ENCODE assay signal across 30 cellular contexts in the genomic region with DNA sequence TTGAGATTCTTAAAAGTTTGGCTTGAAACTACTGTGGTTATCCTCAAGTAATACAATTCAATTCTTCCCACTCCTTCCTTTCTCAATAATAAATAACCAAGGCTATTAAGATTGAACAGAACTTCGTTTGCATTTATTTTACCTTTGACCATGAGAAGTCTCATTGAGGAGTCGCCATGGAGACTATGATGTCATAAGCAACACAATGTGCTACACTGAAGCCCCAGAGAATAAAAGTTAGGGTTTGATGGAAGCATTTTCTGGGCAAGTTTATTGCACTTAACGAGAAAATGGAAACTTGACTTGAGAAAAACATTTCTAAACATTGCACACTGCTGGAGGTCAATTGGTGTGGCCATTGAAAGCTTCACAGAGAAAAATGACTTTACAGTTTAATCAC.
"Had no signal": no experiment of that assay in that cellular context is flagged by ENCODE, and none has a peak within 500 bp of the region (broad histone marks: within the 10 kb centered on the region; RNA-seq: fewer than 3 reads in every experiment).

No MANE protein-coding gene starts in this region.

- H3K27me3 ChIP-seq: esophagus muscularis mucosa, right atrium auricular region had no signal

- H3K4me3 ChIP-seq: esophagus muscularis mucosa, left ventricle myocardium inferior, lung, psoas muscle, right atrium auricular region, thoracic aorta had no signal

- H3K9me3 ChIP-seq: esophagus muscularis mucosa, psoas muscle, right atrium auricular region, thoracic aorta had no signal

- FAIRE-seq: bronchial epithelial cell, colon, frontal cortex, islet of Langerhans, urothelium cell line had no signal

- H3K27ac ChIP-seq: left ventricle myocardium inferior, parathyroid adenoma, psoas muscle, right atrium auricular region, thoracic aorta had no signal

- H3K79me2 ChIP-seq: parathyroid adenoma had no signal

- DNase-seq: activated CD4-positive, alpha-beta memory T cell treated with anti-CD3 and anti-CD28 coated beads, Interleukin-2, amount 10 ng/mL, durations not matched to agents 7 days and 5 days; activated CD4-positive, alpha-beta T cell treated with anti-CD3 and anti-CD28 coated beads for 1 hour; activated CD4-positive, alpha-beta T cell treated with anti-CD3 and anti-CD28 coated beads, Interleukin-2, amount 10 ng/mL, durations not matched to agents 7 days and 5 days; activated CD8-positive, alpha-beta memory T cell treated with anti-CD3 and anti-CD28 coated beads, Interleukin-2, amount 50 U/mL, for 48 hours; activated gamma-delta T cell treated with Interleukin-2 at 50 U/mL for 16 hours; activated naive CD4-positive, alpha-beta T cell treated with anti-CD3 and anti-CD28 coated beads, Interleukin-2, amount 50 U/mL, for 16 hours; activated naive CD8-positive, alpha-beta T cell treated with anti-CD3 and anti-CD28 coated beads, Interleukin-2, amount 50 U/mL, for 24 hours; activated T-cell treated with anti-CD3 and anti-CD28 coated beads, Interleukin-2, amount 50 U/mL, for 24 hours; amygdala; dermis blood vessel endothelial cell; effector CD4-positive, alpha-beta T cell; left ventricle myocardium inferior; nephron progenitor cell; nucleus accumbens; psoas muscle; stimulated activated CD4-positive, alpha-beta T cell treated with anti-CD3 and anti-CD28 coated beads, Interleukin-4, amount 100 ng/mL, for 1 hour; stimulated activated naive CD8-positive, alpha-beta T cell treated with anti-CD3 and anti-CD28 coated beads, Interleukin-15, Interleukin-2, amounts not matched to agents 100 U/mL and 50 U/mL, for 24 hours; T-helper 2 cell; trophoblast cell had no signal

- H3K4me1 ChIP-seq: left ventricle myocardium inferior, parathyroid adenoma, psoas muscle, right atrium auricular region had no signal

- H3K36me3 ChIP-seq: esophagus muscularis mucosa, left ventricle myocardium inferior, right atrium auricular region, thoracic aorta had no signal

- ATAC-seq: activated naive CD8-positive, alpha-beta T cell treated with anti-CD3 and anti-CD28 coated beads, Interleukin-2, amount 50 U/mL, for 24 hours; psoas muscle; stimulated activated naive CD8-positive, alpha-beta T cell treated with anti-CD3 and anti-CD28 coated beads, Interleukin-15, Interleukin-2, amounts not matched to agents 100 U/mL and 50 U/mL, for 24 hours; WTC11 had no signal

- H2AFZ ChIP-seq: parathyroid adenoma had no signal

- H3K9ac ChIP-seq: parathyroid adenoma had no signal
